23 cellular contexts compared by ENCODE assay signal in the genomic region with DNA sequence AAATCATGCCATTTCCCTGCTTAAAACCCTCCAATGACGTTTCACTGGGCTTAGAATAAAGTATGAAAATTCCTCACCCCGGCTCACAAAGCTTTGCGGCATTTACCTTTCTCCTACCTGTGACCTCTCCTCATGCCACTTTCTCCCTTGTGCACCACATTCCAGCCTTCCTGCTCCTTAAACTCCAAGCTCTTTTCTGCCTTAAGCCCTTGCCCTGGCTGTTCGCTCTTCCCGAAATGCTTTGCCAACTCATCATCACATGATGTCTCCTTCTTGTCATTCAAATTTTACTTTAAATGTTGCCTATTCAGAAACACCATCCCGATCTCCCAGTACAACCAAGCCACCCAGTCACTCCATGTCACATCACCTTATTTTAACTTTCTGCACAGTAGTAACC. TPM values are rescaled to one million over a fixed set of nuclear protein-coding genes. Genes with fewer than 3 reads are reported as not detected.
A peak's percentile ranks its signal among the peaks of the same experiment; 100 is the strongest.
DNase-seq lines count a peak whose midpoint lies in the region; ATAC-seq lines count a peak whose summit lies in the region.
"Had no signal": no experiment of that assay in that cellular context is flagged by ENCODE, and none has a peak within 500 bp of the region (broad histone marks: within the 10 kb centered on the region; RNA-seq: fewer than 3 reads in every experiment).

No MANE protein-coding gene starts in this region.

- H3K9ac ChIP-seq in HUES6 (ENCODE audit: low read length) (peak overlapping the region; percentile 31), subcutaneous abdominal adipose tissue (ENCODE audit: low read length in 5 of 5) (peak overlapping the region in 1 of 5 donors; percentile 72)
- H3K9ac ChIP-seq: SK-N-SH had no signal

- peak in 3 of 61 donors; percentile 16 to 42 (median 29) for DNase-seq in caudate nucleus (lab: John Stamatoyannopoulos, UW)
- peak; percentile 38 for DNase-seq in kidney tubule cell (ENCODE audit: low spot score)
- no peak for DNase-seq in naive thymus-derived CD4-positive, alpha-beta T cell
- DNase-seq in retina: no peak
- DNase-seq in NCI-H345 treated with DMSO at 0.1 percent for 48 hours (lab: John Stamatoyannopoulos, UW; ENCODE audit: unreplicated experiment): no peak
- DNase-seq in germinal center (ENCODE audit: low spot score): no peak
- DNase-seq: activated CD4-positive, alpha-beta T cell treated with anti-CD3 and anti-CD28 coated beads for 48 hours; activated naive CD4-positive, alpha-beta T cell; activated T-cell treated with anti-CD3 and anti-CD28 coated beads, Interleukin-2, amount 50 U/mL, for 4 hours; effector memory CD8-positive, alpha-beta T cell; NCI-H1694 treated with DMSO at 0.1 percent for 48 hours; NCI-H2171 treated with DMSO at 0.1 percent for 48 hours; NCI-H526 treated with DMSO at 0.1 percent for 48 hours; occipital lobe; SK-N-SH; stimulated activated CD4-positive, alpha-beta T cell treated with anti-CD3 and anti-CD28 coated beads, Interleukin-12 subunit alpha, Interleukin-12 subunit beta, amount 100 ng/mL, for 4 hours; stimulated activated CD4-positive, alpha-beta T cell treated with anti-CD3 and anti-CD28 coated beads, Interleukin-4, amount 100 ng/mL, for 24 hours; stimulated activated naive CD4-positive, alpha-beta T cell treated with Interleukin-2 at 50 U/mL for 16 hours; T-helper 2 cell had no signal

- H3K4me1 Mint-ChIP-seq in naive thymus-derived CD4-positive, alpha-beta T cell: peaks cover 3 to 9% (median 8%) of the 10 kb centered on the region in 7 donors

- H3K4me3 Mint-ChIP-seq in naive thymus-derived CD4-positive, alpha-beta T cell: no peak overlapping the region
- H3K4me3 Mint-ChIP-seq: activated T-cell treated with anti-CD3 and anti-CD28 coated beads, Interleukin-2, amount 50 U/mL, for 4 hours; CD14-positive monocyte; effector memory CD8-positive, alpha-beta T cell had no signal

- no peaks in the 10 kb centered on the region for H3K36me3 ChIP-seq in HUES6 (ENCODE audit: control insufficient read depth, insufficient read depth, low read length)
- H3K36me3 ChIP-seq in subcutaneous abdominal adipose tissue (ENCODE audit: control insufficient read depth in 5 of 5, insufficient read depth in 5 of 5, low read length in 5 of 5): no peaks in the 10 kb centered on the region
- H3K36me3 ChIP-seq in naive thymus-derived CD4-positive, alpha-beta T cell (ENCODE audit: control insufficient read depth in 2 of 3, insufficient read depth in 3 of 3, low read length in 3 of 3): no peaks in the 10 kb centered on the region
- H3K36me3 ChIP-seq: gastroesophageal sphincter had no signal

- ATAC-seq in naive thymus-derived CD4-positive, alpha-beta T cell: no peak
- ATAC-seq: activated T-cell treated with anti-CD3 and anti-CD28 coated beads, Interleukin-2, amount 50 U/mL, for 4 hours; effector memory CD8-positive, alpha-beta T cell had no signal

- H3K9me3 ChIP-seq in HUES6 (ENCODE audit: control insufficient read depth, insufficient read depth, low read depth, low read length): no peaks in the 10 kb centered on the region
- no peaks in the 10 kb centered on the region for H3K9me3 ChIP-seq in subcutaneous abdominal adipose tissue (ENCODE audit: control insufficient read depth in 5 of 5, low read length in 5 of 5)
- no peaks in the 10 kb centered on the region for H3K9me3 ChIP-seq in naive thymus-derived CD4-positive, alpha-beta T cell (ENCODE audit: control insufficient read depth in 2 of 3, low read length in 3 of 3)
- H3K9me3 ChIP-seq: gastroesophageal sphincter, SK-N-SH had no signal

- H3K36me3 Mint-ChIP-seq in naive thymus-derived CD4-positive, alpha-beta T cell: peaks cover 0 to 4% (median 3%) of the 10 kb centered on the region in 5 donors

- H3K9me3 Mint-ChIP-seq in naive thymus-derived CD4-positive, alpha-beta T cell: peaks cover 0 to 3% (median 0%) of the 10 kb centered on the region in 11 donors
- H3K9me3 Mint-ChIP-seq: activated T-cell treated with anti-CD3 and anti-CD28 coated beads, Interleukin-2, amount 50 U/mL, for 4 hours; effector memory CD8-positive, alpha-beta T cell had no signal

- intact Hi-C loops in naive thymus-derived CD4-positive, alpha-beta T cell (cut with micrococcal nuclease): loop anchor here in 1 of 2 donors (10.0 kb wide), 1 partner anchor 77 kb away; no protein-coding TSS in a partner anchor

- H3K27ac ChIP-seq in HUES6 (ENCODE audit: low read depth, low read length) (no peak overlapping the region), caudate nucleus (ENCODE audit: low read depth, low read length) (peak overlapping the region; percentile 0), subcutaneous abdominal adipose tissue (ENCODE audit: low read depth, low read length) (peak overlapping the region; percentile 86)
- no peak overlapping the region for H3K27ac ChIP-seq in naive thymus-derived CD4-positive, alpha-beta T cell (ENCODE audit: low read depth, low read length)

- H3K27me3 ChIP-seq in HUES6 (ENCODE audit: control insufficient read depth, insufficient read depth, low read length) (peaks cover 66% of the 10 kb centered on the region), subcutaneous abdominal adipose tissue (ENCODE audit: control insufficient read depth in 5 of 5, insufficient read depth in 4 of 5, low read length in 5 of 5) (peaks cover 0 to 4% (median 0%) of the 10 kb centered on the region in 5 donors)
- peaks cover 0 to 7% of the 10 kb centered on the region in 2 donors for H3K27me3 ChIP-seq in naive thymus-derived CD4-positive, alpha-beta T cell (ENCODE audit: control insufficient read depth in 2 of 2, insufficient read depth in 2 of 2, low read length in 2 of 2)

- CTCF ChIA-PET in naive thymus-derived CD4-positive, alpha-beta T cell (lab: Charles Lee): no interaction called here

- H3K4me1 ChIP-seq in HUES6 (ENCODE audit: control insufficient read depth, insufficient read depth, low read length) (peaks cover 26% of the 10 kb centered on the region), subcutaneous abdominal adipose tissue (ENCODE audit: control insufficient read depth in 5 of 5, insufficient read depth in 5 of 5, low read length in 5 of 5) (peaks cover 0 to 29% (median 25%) of the 10 kb centered on the region in 5 donors)
- H3K4me1 ChIP-seq in naive thymus-derived CD4-positive, alpha-beta T cell (ENCODE audit: control insufficient read depth in 2 of 2, insufficient read depth in 2 of 2, low read length in 2 of 2): no peaks in the 10 kb centered on the region

- no peak overlapping the region for H3K27ac Mint-ChIP-seq in naive thymus-derived CD4-positive, alpha-beta T cell
- H3K27ac Mint-ChIP-seq: CD14-positive monocyte; effector memory CD8-positive, alpha-beta T cell had no signal

- H3K4me3 ChIP-seq in HUES6 (ENCODE audit: low read depth, low read length) (peak overlapping the region; percentile 75), subcutaneous abdominal adipose tissue (ENCODE audit: low read depth in 1 of 5, low read length in 5 of 5) (peak overlapping the region in 1 of 5 donors; percentile 67)
- no peak overlapping the region for H3K4me3 ChIP-seq in naive thymus-derived CD4-positive, alpha-beta T cell (ENCODE audit: low read length)

- POLR2A ChIA-PET in naive thymus-derived CD4-positive, alpha-beta T cell (lab: Charles Lee): no interaction called here

- H3K27me3 Mint-ChIP-seq in naive thymus-derived CD4-positive, alpha-beta T cell: peaks cover 14 to 30% (median 17%) of the 10 kb centered on the region in 5 donors

RNA-seq across cellular contexts. Expression of gene PLEKHA7, which starts 2.0 kb away (rescaled TPM):
- total RNA-seq in naive thymus-derived CD4-positive, alpha-beta T cell: 1 to 10 TPM; 2.0 to 4.8 (median 3.3) TPM
- 1 to 10 TPM in 1 of 2 donors, under 1 TPM in 1; 0.84 to 1.1 TPM for polyA plus RNA-seq in naive thymus-derived CD4-positive, alpha-beta T cell

Comparison
In these comparisons a context has a peak if more than half of its experiments do, and no peak if none do; other contexts are left out.
1. H3K27ac ChIP-seq: peak in caudate nucleus (single experiment) and subcutaneous abdominal adipose tissue (single experiment); none in HUES6 (single experiment) and naive thymus-derived CD4-positive, alpha-beta T cell (single experiment).